ENCODE assay signal across 11 cellular contexts in genomic region chr15:66743703-66744536, GRCh38. TPM values are rescaled to one million over a fixed set of nuclear protein-coding genes. Genes with fewer than 3 reads are reported as not detected.
DNase-seq lines count a peak whose midpoint lies in the region; ATAC-seq, FAIRE-seq and TF ChIP-seq lines count a peak whose summit lies in the region.
"Had no signal": no experiment of that assay in that cellular context is flagged by ENCODE, and none has a peak within 500 bp of the region (broad histone marks: within the 10 kb centered on the region; RNA-seq: fewer than 3 reads in every experiment).

No MANE protein-coding gene starts in this region.

- peak overlapping the region; percentile 10 for H3K4me3 Mint-ChIP-seq in endodermal cell

- 90 to 95% methylated on average over 13 to 15 of the region's 15 CpGs for WGBS in endodermal cell (ENCODE audit: insufficient coverage in 1 of 2, insufficient read length in 1 of 2), 2 experiments
- 86 to 90% methylated on average over 10 to 12 of the region's 15 CpGs for WGBS in mesodermal cell (ENCODE audit: insufficient coverage in 2 of 2), 2 experiments

- H3K27me3 Mint-ChIP-seq in endodermal cell (ENCODE audit: insufficient read depth): no peaks in the 10 kb centered on the region

- no peak overlapping the region for H3K4me3 ChIP-seq in endodermal cell (ENCODE audit: low read length)
- H3K4me3 ChIP-seq in mesodermal cell (ENCODE audit: extremely low read depth, insufficient read depth, low read length, poor library complexity, severe bottlenecking): no peak overlapping the region
- H3K4me3 ChIP-seq in upper lobe of right lung: no peak overlapping the region

- H3K4me1 ChIP-seq in endodermal cell (ENCODE audit: control insufficient read depth, insufficient read depth, low read length) (peaks cover 33% of the 10 kb centered on the region), mesodermal cell (ENCODE audit: control insufficient read depth, insufficient read depth, low read length, poor library complexity, severe bottlenecking) (peaks cover 55% of the 10 kb centered on the region), upper lobe of right lung (peaks cover 75% of the 10 kb centered on the region)

- no peak for FAIRE-seq in GM19239 (lab: Jason Lieb, UNC)
- FAIRE-seq: GM12891 had no signal

- ATAC-seq in upper lobe of right lung: peak; percentile 38
- ATAC-seq in HG02678 (IDR thresholded peaks at IDR 0.05; ENCODE audit: unreplicated experiment): no peak
- ATAC-seq in left colon: no peak

- H3K27me3 ChIP-seq in endodermal cell (ENCODE audit: control insufficient read depth, insufficient read depth, low read length, poor library complexity, severe bottlenecking) (no peaks in the 10 kb centered on the region), upper lobe of right lung (no peaks in the 10 kb centered on the region)
- H3K27me3 ChIP-seq: neutrophil had no signal

- H3K9me3 Mint-ChIP-seq in endodermal cell: no peaks in the 10 kb centered on the region

- H3K4me1 Mint-ChIP-seq in endodermal cell: peaks cover 55% of the 10 kb centered on the region

- intact Hi-C loops in upper lobe of right lung (cut with DNase I) (no loop called here), left colon (cut with DNase I, micrococcal nuclease) (no loop called here)

- TF ChIP-seq CTCF in endodermal cell (conservative IDR thresholded peaks at IDR 0.05) (no peak), upper lobe of right lung (IDR thresholded peaks at IDR 0.05) (no peak)

- H3K36me3 ChIP-seq in KOPT-K1 (ENCODE audit: insufficient read depth, low read length) (peaks cover 22% of the 10 kb centered on the region), endodermal cell (ENCODE audit: control insufficient read depth, insufficient read depth, low read length) (peaks cover 62% of the 10 kb centered on the region), mesodermal cell (ENCODE audit: control insufficient read depth, insufficient read depth, low read length) (peaks cover 98% of the 10 kb centered on the region), upper lobe of right lung (no peaks in the 10 kb centered on the region)
- H3K36me3 ChIP-seq: neutrophil had no signal

- H3K36me3 Mint-ChIP-seq in endodermal cell (ENCODE audit: low read depth): peaks cover 44% of the 10 kb centered on the region

- H3K9ac ChIP-seq in endodermal cell (ENCODE audit: extremely low read depth, low read length, poor library complexity, severe bottlenecking): no peak overlapping the region

- H3K9me3 ChIP-seq in KOPT-K1 (ENCODE audit: insufficient read depth, low read length, poor library complexity, severe bottlenecking): no peaks in the 10 kb centered on the region
- no peaks in the 10 kb centered on the region for H3K9me3 ChIP-seq in endodermal cell (ENCODE audit: control insufficient read depth, low read length)
- H3K9me3 ChIP-seq in mesodermal cell (ENCODE audit: control insufficient read depth, low read length): no peaks in the 10 kb centered on the region
- H3K9me3 ChIP-seq in upper lobe of right lung: no peaks in the 10 kb centered on the region
- H3K9me3 ChIP-seq: neutrophil had no signal

- no peak for DNase-seq in endodermal cell
- peak; percentile 64 for DNase-seq in upper lobe of right lung
- no peak for DNase-seq in GM19239 (ENCODE audit: insufficient read length, low spot score)
- DNase-seq in left colon: no peak
- DNase-seq: activated T-cell treated with anti-CD3 and anti-CD28 coated beads, Interleukin-2, amount 50 U/mL, for 1 hour; MM.1S had no signal

- H3K27ac ChIP-seq in KOPT-K1 (ENCODE audit: low read depth, low read length, poor library complexity, severe bottlenecking) (peak overlapping the region; percentile 61), endodermal cell (ENCODE audit: low read depth, low read length) (no peak overlapping the region), mesodermal cell (ENCODE audit: low read depth, low read length, severe bottlenecking) (peak overlapping the region; percentile 49), upper lobe of right lung (peak overlapping the region; percentile 65)
- H3K27ac ChIP-seq: neutrophil had no signal

- peak overlapping the region; percentile 64 for H3K27ac Mint-ChIP-seq in endodermal cell

RNA-seq across cellular contexts. Expression of gene SMAD6, which starts 41.9 kb away (rescaled TPM):
- total RNA-seq in endodermal cell (100 to 1,000 TPM; 190 to 213 TPM), upper lobe of right lung (167 TPM), left colon (10 to 100 TPM in 1 of 2 donors, 1 to 10 TPM in 1; 9.6 to 11.2 TPM)
- 16.0 TPM for polyA plus RNA-seq in endodermal cell (2013, experiment 1 of 2)
- 17.3 TPM for polyA plus RNA-seq in endodermal cell (2013, experiment 2 of 2)
- 111 TPM for polyA plus RNA-seq in mesodermal cell (2013, experiment 1 of 2)
- polyA plus RNA-seq in mesodermal cell (2013, experiment 2 of 2): 96.8 TPM

Comparison
In these comparisons a context has a peak if more than half of its experiments do, and no peak if none do; other contexts are left out.
1. RNA of gene SMAD6, which starts 41.9 kb away (total RNA-seq): 190 to 213 TPM in endodermal cell and 167 TPM in upper lobe of right lung (single experiment); 9.6 to 11.2 TPM in left colon; every median in the first group is over 10 times any median in the second.